18 cellular contexts compared by ENCODE assay signal in genomic region chr11:1756024-1756561, GRCh38. TPM values are rescaled to one million over a fixed set of nuclear protein-coding genes. Genes with fewer than 3 reads are reported as not detected.
DNase-seq lines count a peak whose midpoint lies in the region; ATAC-seq and TF ChIP-seq lines count a peak whose summit lies in the region.
"Had no signal": no experiment of that assay in that cellular context is flagged by ENCODE, and none has a peak within 500 bp of the region (broad histone marks: within the 10 kb centered on the region; RNA-seq: fewer than 3 reads in every experiment).

No MANE protein-coding gene starts in this region.

- no peak overlapping the region for H3K4me3 ChIP-seq in BLaER1
- H3K4me3 ChIP-seq in HEK293 (ENCODE audit: low read depth, low read length), result no peak overlapping the region
- no peak overlapping the region for H3K4me3 ChIP-seq in A673 (ENCODE audit: low read depth, low read length, poor library complexity, severe bottlenecking)
- H3K4me3 ChIP-seq: coronary artery had no signal

- no TSS peak for BruUV-seq in A673 (replicated peaks; lab: Mats Ljungman, UMichigan)

- H4K20me1 ChIP-seq in BLaER1, result peaks cover 54% of the 10 kb centered on the region

- H3K27me3 ChIP-seq in BLaER1, result no peaks in the 10 kb centered on the region
- no peaks in the 10 kb centered on the region for H3K27me3 ChIP-seq in A673 (replicated peaks; ENCODE audit: insufficient read depth, low read depth, low read length, poor library complexity)

- H3K36me3 ChIP-seq in BLaER1 (peaks cover 48% of the 10 kb centered on the region), HEK293 (ENCODE audit: control insufficient read depth in 2 of 2, insufficient read depth in 1 of 2, low read length in 2 of 2) (peaks cover 0 to 90% of the 10 kb centered on the region in 2 experiments; a peak in 1 of 3 replicates), A673 (ENCODE audit: insufficient read depth, low read length, poor library complexity, severe bottlenecking) (no peaks in the 10 kb centered on the region)

- H3K4me1 Mint-ChIP-seq in dendritic cell treated with granulocyte-macrophage colony-stimulating factor and Interleukin-4, amounts not matched to agents 40 ng/mL and 50 ng/mL, for 4 days (ENCODE audit: low read depth), result peaks cover 95% of the 10 kb centered on the region
- peaks cover 25 to 88% (median 72%) of the 10 kb centered on the region in 4 donors for H3K4me1 Mint-ChIP-seq in naive thymus-derived CD8-positive, alpha-beta T cell

- DNase-seq in naive thymus-derived CD8-positive, alpha-beta T cell, result no peak
- DNase-seq in A673 (ENCODE audit: low spot score), result no peak
- no peak for DNase-seq in NOMO-1 treated with DMSO at 0.1 percent for 48 hours (lab: John Stamatoyannopoulos, UW; ENCODE audit: unreplicated experiment)
- DNase-seq: C1 segment of cervical spinal cord, GF-D8, HCEC 1CT, mesendoderm, NCI-H1092, NCI-H2227 treated with DMSO at 0.1 percent for 48 hours, OCI-M1 had no signal

- intact Hi-C loops in dendritic cell treated with granulocyte-macrophage colony-stimulating factor and Interleukin-4, amounts not matched to agents 40 ng/mL and 50 ng/mL, for 4 days (cut with micrococcal nuclease), result no loop called here
- intact Hi-C loops in A673 (cut with micrococcal nuclease; ENCODE audit: unreplicated experiment), result no loop called here

- CTCF ChIA-PET in HEK293 (lab: Yijun Ruan, JAX) (no interaction called here), A673 (lab: Charles Lee) (no interaction called here)

- H3K4me1 ChIP-seq in BLaER1 (peaks cover 96% of the 10 kb centered on the region), HEK293 (ENCODE audit: control insufficient read depth, insufficient read depth, low read length) (no peaks in the 10 kb centered on the region), A673 (ENCODE audit: insufficient read depth, low read length, poor library complexity, severe bottlenecking) (no peaks in the 10 kb centered on the region)
- H3K4me1 ChIP-seq: parathyroid adenoma had no signal

- H3K27me3 Mint-ChIP-seq in dendritic cell treated with granulocyte-macrophage colony-stimulating factor and Interleukin-4, amounts not matched to agents 40 ng/mL and 50 ng/mL, for 4 days, result peaks cover 12% of the 10 kb centered on the region
- no peaks in the 10 kb centered on the region for H3K27me3 Mint-ChIP-seq in naive thymus-derived CD8-positive, alpha-beta T cell

- H3K27ac ChIP-seq in BLaER1, result peak overlapping the region; percentile 83
- no peak overlapping the region for H3K27ac ChIP-seq in HEK293 (ENCODE audit: extremely low read depth, low read depth, low read length)
- no peak overlapping the region for H3K27ac ChIP-seq in A673 (ENCODE audit: low read depth, low read length, poor library complexity, severe bottlenecking)
- H3K27ac ChIP-seq: parathyroid adenoma had no signal

- no peak overlapping the region for H3K9ac ChIP-seq in BLaER1
- H3K9ac ChIP-seq: parathyroid adenoma had no signal

- no peaks in the 10 kb centered on the region for H3K9me3 Mint-ChIP-seq in dendritic cell treated with granulocyte-macrophage colony-stimulating factor and Interleukin-4, amounts not matched to agents 40 ng/mL and 50 ng/mL, for 4 days
- H3K9me3 Mint-ChIP-seq in naive thymus-derived CD8-positive, alpha-beta T cell, result no peaks in the 10 kb centered on the region

- no peak overlapping the region for H3K4me3 Mint-ChIP-seq in dendritic cell treated with granulocyte-macrophage colony-stimulating factor and Interleukin-4, amounts not matched to agents 40 ng/mL and 50 ng/mL, for 4 days
- peak overlapping the region; percentile 68 to 90 (median 80) for H3K4me3 Mint-ChIP-seq in naive thymus-derived CD8-positive, alpha-beta T cell

- H3K27ac Mint-ChIP-seq in dendritic cell treated with granulocyte-macrophage colony-stimulating factor and Interleukin-4, amounts not matched to agents 40 ng/mL and 50 ng/mL, for 4 days, result peak overlapping the region; percentile 45
- H3K27ac Mint-ChIP-seq in naive thymus-derived CD8-positive, alpha-beta T cell, result peak overlapping the region; percentile 67 to 91 (median 86)

- no peak for ATAC-seq in naive thymus-derived CD8-positive, alpha-beta T cell
- no peak for ATAC-seq in GM18867 (IDR thresholded peaks at IDR 0.05; ENCODE audit: unreplicated experiment)
- no peak for ATAC-seq in GM21737 (IDR thresholded peaks at IDR 0.05; ENCODE audit: unreplicated experiment)
- ATAC-seq: esophagus mucosa had no signal

- H3K9me3 ChIP-seq in BLaER1 (no peaks in the 10 kb centered on the region), HEK293 (ENCODE audit: control insufficient read depth, insufficient read depth, low read depth, low read length) (no peaks in the 10 kb centered on the region), A673 (ENCODE audit: low read depth, low read length, poor library complexity, severe bottlenecking) (no peaks in the 10 kb centered on the region)

- peaks cover 100% of the 10 kb centered on the region for H3K36me3 Mint-ChIP-seq in dendritic cell treated with granulocyte-macrophage colony-stimulating factor and Interleukin-4, amounts not matched to agents 40 ng/mL and 50 ng/mL, for 4 days (ENCODE audit: low read depth)
- peaks cover 0 to 27% (median 13%) of the 10 kb centered on the region in 3 donors for H3K36me3 Mint-ChIP-seq in naive thymus-derived CD8-positive, alpha-beta T cell

- TF ChIP-seq CTCF in HEK293 (tag by site-specific recombination; IDR thresholded peaks at IDR 0.05) (no peak), A673 (conservative IDR thresholded peaks at IDR 0.05; ENCODE audit: low read depth, low read length) (no peak)

- peak overlapping the region; percentile 95 for H3K4me2 ChIP-seq in BLaER1

- POLR2A ChIA-PET in HEK293 (lab: Yijun Ruan, JAX), result no interaction called here
- POLR2A ChIA-PET in naive thymus-derived CD8-positive, alpha-beta T cell (lab: Charles Lee), result interaction anchor here (0.9 to 1.5 kb wide), 6 partner anchors 9 to 100 kb away, joined by 3 to 5 read pairs (median 4); partner anchors contain the start of gene LSP1
- POLR2A ChIA-PET in A673 (lab: Charles Lee; ENCODE audit: low non-redundant PET), result no interaction called here

TF ChIP-seq in HEK293, 187 proteins besides CTCF, POLR2A, EP300 and RAD21 (continues in another document):
- TF ChIP-seq ZFHX2 (tag by site-specific recombination; conservative IDR thresholded peaks at IDR 0.05) (0 out of 2 replicates have a peak, but pooled peaks have one; percentile 1), KLF9 (tag by site-specific recombination; IDR thresholded peaks at IDR 0.05; ENCODE audit: low read depth) (no peak), HIC1 (tag by site-specific recombination; IDR thresholded peaks at IDR 0.05) (peak; percentile 85), PATZ1 (tag by site-specific recombination; IDR thresholded peaks at IDR 0.05) (0 out of 2 replicates have a peak, but pooled peaks have one; percentile 16)

RNA-seq across cellular contexts. Expression of gene IFITM10, which starts 5.7 kb away (rescaled TPM):
- total RNA-seq in naive thymus-derived CD8-positive, alpha-beta T cell, result 1 to 10 TPM; 2.0 to 4.3 TPM
- polyA plus RNA-seq in naive thymus-derived CD8-positive, alpha-beta T cell, result under 1 TPM in 1 of 3 donors, not detected in 2; 0.16 TPM
- total RNA-seq in A673 (2021), result 0.24 TPM in 1 of 2 replicates, not detected in the other

RNA-seq across cellular contexts. Expression of gene CTSD, which starts 7.6 kb away (rescaled TPM):
- 100 to 1,000 TPM; 134 to 142 TPM for total RNA-seq in naive thymus-derived CD8-positive, alpha-beta T cell
- 100 to 1,000 TPM; 163 to 203 (median 176) TPM for polyA plus RNA-seq in naive thymus-derived CD8-positive, alpha-beta T cell
- total RNA-seq in A673 (2021), result 144 and 159 TPM in 2 replicates

RNA-seq across cellular contexts. Expression of gene KRTAP5-6, which starts 59.1 kb away (rescaled TPM):
- not detected for total RNA-seq in naive thymus-derived CD8-positive, alpha-beta T cell
- not detected for polyA plus RNA-seq in naive thymus-derived CD8-positive, alpha-beta T cell
- not detected in 2 replicates for total RNA-seq in A673 (2021)
- total RNA-seq: esophagus mucosa had no signal
